In the genomic region with DNA sequence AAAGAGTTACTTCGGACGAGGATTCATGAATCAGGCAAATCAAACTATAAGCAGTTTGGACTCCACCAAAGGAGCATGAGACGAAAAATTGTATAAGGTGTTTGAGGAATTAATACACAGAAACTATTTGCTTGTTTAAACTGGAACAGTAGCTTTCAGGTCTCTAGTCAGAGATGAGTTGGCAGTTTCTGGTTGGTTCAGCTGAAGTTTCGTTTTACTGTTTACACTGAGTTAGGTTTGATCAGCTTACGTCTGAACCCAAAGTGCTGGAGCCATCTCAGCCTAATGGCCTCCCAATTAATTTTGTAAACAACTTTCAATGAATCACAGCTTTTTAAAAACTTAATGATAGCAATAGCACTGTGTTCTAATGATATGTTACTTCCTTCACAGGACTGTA, we compare ENCODE assay signal across 11 cellular contexts.
DNase-seq lines count a peak whose midpoint lies in the region; ATAC-seq and TF ChIP-seq lines count a peak whose summit lies in the region.
"Had no signal": no experiment of that assay in that cellular context is flagged by ENCODE, and none has a peak within 500 bp of the region (broad histone marks: within the 10 kb centered on the region; RNA-seq: fewer than 3 reads in every experiment).

No MANE protein-coding gene starts in this region.

- H3K9me3 ChIP-seq in PC-3 (ENCODE audit: low read length), result no peaks in the 10 kb centered on the region
- no peaks in the 10 kb centered on the region for H3K9me3 ChIP-seq in HAP-1
- H3K9me3 ChIP-seq: gastroesophageal sphincter had no signal

- H3K79me2 ChIP-seq in PC-3 (ENCODE audit: low read length), result no peaks in the 10 kb centered on the region

- CTCF ChIA-PET in Calu3 (lab: Charles Lee) (no interaction called here), PC-3 (lab: Charles Lee) (no interaction called here), HEK293T (lab: Yijun Ruan, JAX) (no interaction called here)

- no peaks in the 10 kb centered on the region for H3K9me3 Mint-ChIP-seq in Calu3 (ENCODE audit: low read depth, unreplicated experiment)

- H3K27ac Mint-ChIP-seq in Calu3 (ENCODE audit: unreplicated experiment), result no peak overlapping the region

- H2AFZ ChIP-seq in PC-3 (ENCODE audit: low read length), result peak overlapping the region; percentile 44; the same call in 1 of the 2 replicates

- peaks cover 25% of the 10 kb centered on the region for H3K4me1 ChIP-seq in PC-3 (ENCODE audit: insufficient read depth, low read length)
- H3K4me1 ChIP-seq in HAP-1, result peaks cover 19% of the 10 kb centered on the region
- H3K4me1 ChIP-seq: gastroesophageal sphincter had no signal

- ATAC-seq in GM19468 (IDR thresholded peaks at IDR 0.05; ENCODE audit: extremely low read depth, unreplicated experiment) (peak; percentile 81), HG03354 (IDR thresholded peaks at IDR 0.05; ENCODE audit: poor library complexity, severe bottlenecking, unreplicated experiment) (peak; percentile 62), PC-3 (peak; percentile 40)
- ATAC-seq: gastroesophageal sphincter, sciatic nerve had no signal

- H3K36me3 ChIP-seq in PC-3 (ENCODE audit: low read depth, low read length), result no peaks in the 10 kb centered on the region
- H3K36me3 ChIP-seq in HAP-1 (replicated peaks), result no peaks in the 10 kb centered on the region
- H3K36me3 ChIP-seq: gastroesophageal sphincter had no signal

- no peak for TF ChIP-seq CTCF in Calu3 (IDR thresholded peaks at IDR 0.05; ENCODE audit: unreplicated experiment)
- no peak for TF ChIP-seq CTCF in PC-3 (conservative IDR thresholded peaks at IDR 0.05; ENCODE audit: low read depth, low read length)

- peak overlapping the region; percentile 5; the same call in 1 of the 2 replicates for H3K4me2 ChIP-seq in PC-3 (ENCODE audit: low read length)

- peak; percentile 18 for DNase-seq in Calu3
- peak; percentile 55 for DNase-seq in PC-3
- DNase-seq in GOT3 (lab: John Stamatoyannopoulos, UW), result no peak
- no peak for DNase-seq in inferior parietal cortex (ENCODE audit: extremely low spot score)
- DNase-seq in HAP-1 (ENCODE audit: low spot score in 2 of 2), result no peak
- no peak for DNase-seq in HEK293T (ENCODE audit: extremely low spot score)
- DNase-seq: activated gamma-delta T cell had no signal

- no peaks in the 10 kb centered on the region for H4K20me1 ChIP-seq in PC-3 (ENCODE audit: low read length)

- POLR2A ChIA-PET in PC-3 (lab: Charles Lee; ENCODE audit: unreplicated experiment) (no interaction called here), HEK293T (lab: Yijun Ruan, JAX) (no interaction called here)

- peaks cover 19% of the 10 kb centered on the region for H3K4me1 Mint-ChIP-seq in Calu3 (ENCODE audit: low read depth, unreplicated experiment)

- BruUV-seq in Calu3 (replicated peaks; lab: Mats Ljungman, UMichigan) (no TSS peak), PC-3 (replicated peaks; lab: Mats Ljungman, UMichigan) (no TSS peak)

- no peak overlapping the region for H3K9ac ChIP-seq in PC-3 (ENCODE audit: low read length)

- in situ Hi-C loops in HAP-1 (cut with MboI; ENCODE audit: low sequenced_read_pairs), result no loop called here

- peak overlapping the region; percentile 43 for H3K27ac ChIP-seq in PC-3 (ENCODE audit: low read length)
- H3K27ac ChIP-seq: gastroesophageal sphincter had no signal

- H3K27me3 ChIP-seq in PC-3 (ENCODE audit: low read length), result no peaks in the 10 kb centered on the region
- no peaks in the 10 kb centered on the region for H3K27me3 ChIP-seq in HAP-1 (ENCODE audit: low read depth)
- H3K27me3 ChIP-seq: gastroesophageal sphincter had no signal

- no peaks in the 10 kb centered on the region for H3F3A ChIP-seq in PC-3 (ENCODE audit: low read length, unreplicated experiment)

- H3K9me2 ChIP-seq in PC-3 (replicated peaks; ENCODE audit: low read length), result no peaks in the 10 kb centered on the region

- H3K36me3 Mint-ChIP-seq in Calu3 (ENCODE audit: insufficient read depth, unreplicated experiment), result no peaks in the 10 kb centered on the region

- intact Hi-C loops in Calu3 (cut with micrococcal nuclease; ENCODE audit: unreplicated experiment) (no loop called here), PC-3 (cut with micrococcal nuclease) (no loop called here)

- H3K27me3 Mint-ChIP-seq in Calu3 (ENCODE audit: unreplicated experiment), result no peaks in the 10 kb centered on the region

- no peak overlapping the region for H3K4me3 ChIP-seq in PC-3 (ENCODE audit: low read length)
- no peak overlapping the region for H3K4me3 ChIP-seq in HAP-1
- H3K4me3 ChIP-seq: gastroesophageal sphincter had no signal

- H3K4me3 Mint-ChIP-seq in Calu3 (ENCODE audit: low read depth, unreplicated experiment), result no peak overlapping the region

TF ChIP-seq in HEK293T, 16 proteins besides CTCF, POLR2A, EP300 and RAD21:
- TF ChIP-seq ELF4 (IDR thresholded peaks at IDR 0.05), result no peak
- TF ChIP-seq ZNF384 (IDR thresholded peaks at IDR 0.05), result no peak
- TF ChIP-seq ARNT (IDR thresholded peaks at IDR 0.05), result no peak
- no peak for TF ChIP-seq TARDBP (IDR thresholded peaks at IDR 0.05)
- no peak for TF ChIP-seq CTBP1 (IDR thresholded peaks at IDR 0.05; ENCODE audit: borderline replicate concordance)
- TF ChIP-seq LEF1 (IDR thresholded peaks at IDR 0.05; ENCODE audit: borderline replicate concordance), result no peak
- TF ChIP-seq BHLHE40 (IDR thresholded peaks at IDR 0.05; ENCODE audit: borderline replicate concordance), result no peak
TF ChIP-seq in HEK293T: peak in this region for 0.

Comparison
In these comparisons a context has a peak if more than half of its experiments do, and no peak if none do; other contexts are left out.
1. DNase-seq: peak in Calu3 (single experiment) and PC-3 (single experiment); none in GOT3 (single experiment), inferior parietal cortex (single experiment), HAP-1 (0 of 2) and HEK293T (single experiment).
2. Peak in every context shown above with its lines, with median percentiles within 50 percentile points of each other: ATAC-seq.